16 cellular contexts compared by ENCODE assay signal in the genomic region with DNA sequence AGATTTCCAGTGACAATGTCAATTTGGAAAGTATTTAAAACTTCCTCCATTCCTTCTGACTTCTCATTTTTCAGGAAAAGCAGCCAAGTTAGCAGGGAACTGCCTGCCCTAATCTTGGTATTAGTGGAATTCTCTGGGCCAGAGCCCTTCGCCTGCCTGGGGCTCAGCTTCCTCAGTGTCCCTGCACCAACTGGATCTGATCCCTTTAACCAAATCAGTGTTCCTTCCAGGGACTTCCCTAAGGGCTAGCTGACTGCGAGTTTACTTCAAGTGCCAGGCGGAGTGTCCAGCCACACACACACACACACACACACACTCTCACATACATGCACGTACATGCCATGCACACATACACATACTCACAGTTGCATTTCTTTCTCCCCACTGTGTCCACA. TPM values are rescaled to one million over a fixed set of nuclear protein-coding genes. Genes with fewer than 3 reads are reported as not detected.
DNase-seq lines count a peak whose midpoint lies in the region; ATAC-seq and TF ChIP-seq lines count a peak whose summit lies in the region.
"Had no signal": no experiment of that assay in that cellular context is flagged by ENCODE, and none has a peak within 500 bp of the region (broad histone marks: within the 10 kb centered on the region; RNA-seq: fewer than 3 reads in every experiment).

No MANE protein-coding gene starts in this region.

- no peak for TF ChIP-seq POLR2A in breast epithelium (IDR thresholded peaks at IDR 0.05)

- no peaks in the 10 kb centered on the region for H3K4me1 Mint-ChIP-seq in MCF 10A (ENCODE audit: insufficient read depth, unreplicated experiment)

- peak overlapping the region; percentile 23 for H2AFZ ChIP-seq in osteoblast (ENCODE audit: low read length)

- H3K27ac Mint-ChIP-seq in MCF 10A (ENCODE audit: low read depth, unreplicated experiment): no peak overlapping the region
- H3K27ac Mint-ChIP-seq: activated CD4-positive, alpha-beta memory T cell treated with anti-CD3 and anti-CD28 coated beads, Interleukin-2, amount 10 ng/mL, durations not matched to agents 7 days and 5 days; T-helper 17 cell had no signal

- peak overlapping the region; percentile 60 to 64 for H3K27ac ChIP-seq in breast epithelium
- H3K27ac ChIP-seq in osteoblast (ENCODE audit: low read depth, low read length): no peak overlapping the region
- peak overlapping the region; percentile 3 to 52 for H3K27ac ChIP-seq in aorta (ENCODE audit: low read depth in 1 of 2, low read length in 2 of 2)
- H3K27ac ChIP-seq: A549, foreskin keratinocyte had no signal

- POLR2A ChIA-PET in MCF 10A (lab: Yijun Ruan, JAX): interaction anchor here (2.1 kb wide), 1 partner anchor 19 kb away, joined by 6 read pairs; no protein-coding TSS in a partner anchor

- DNase-seq in breast epithelium (ENCODE audit: low spot score in 2 of 2): no peak
- no peak for DNase-seq in MCF 10A (ENCODE audit: unreplicated experiment)
- no peak for DNase-seq in left ventricle myocardium superior
- DNase-seq in osteoblast (ENCODE audit: insufficient read length, low spot score, missing footprints): no peak
- peak in 1 of 2 donors; percentile 63 for DNase-seq in aorta
- DNase-seq in SIG-M5 (lab: John Stamatoyannopoulos, UW): no peak
- DNase-seq in kidney tubule cell (ENCODE audit: low spot score): no peak
- DNase-seq in ureter (ENCODE audit: low spot score): no peak
- DNase-seq: activated CD4-positive, alpha-beta memory T cell treated with anti-CD3 and anti-CD28 coated beads, Interleukin-2, amount 10 ng/mL, durations not matched to agents 7 days and 5 days; activated gamma-delta T cell; GOT3; NCI-H2227 treated with DMSO at 0.1 percent for 48 hours; T-helper 17 cell had no signal

- no peaks in the 10 kb centered on the region for H3K9me3 Mint-ChIP-seq in MCF 10A (ENCODE audit: unreplicated experiment)
- H3K9me3 Mint-ChIP-seq: activated CD4-positive, alpha-beta memory T cell treated with anti-CD3 and anti-CD28 coated beads, Interleukin-2, amount 10 ng/mL, durations not matched to agents 7 days and 5 days had no signal

- H3K27me3 Mint-ChIP-seq in MCF 10A (ENCODE audit: insufficient read depth, unreplicated experiment): no peaks in the 10 kb centered on the region
- H3K27me3 Mint-ChIP-seq: activated CD4-positive, alpha-beta memory T cell treated with anti-CD3 and anti-CD28 coated beads, Interleukin-2, amount 10 ng/mL, durations not matched to agents 7 days and 5 days; T-helper 17 cell had no signal

- CTCF ChIA-PET in MCF 10A (lab: Yijun Ruan, JAX): no interaction called here

- H3K27me3 ChIP-seq in breast epithelium: no peaks in the 10 kb centered on the region
- H3K27me3 ChIP-seq in osteoblast (ENCODE audit: insufficient read depth, low read length): no peaks in the 10 kb centered on the region
- H3K27me3 ChIP-seq in aorta (ENCODE audit: control insufficient read depth in 1 of 2, insufficient read depth in 2 of 2, low read length in 1 of 2): no peaks in the 10 kb centered on the region
- H3K27me3 ChIP-seq: foreskin keratinocyte had no signal

- TF ChIP-seq CTCF in breast epithelium (IDR thresholded peaks at IDR 0.05) (no peak), MCF 10A (IDR thresholded peaks at IDR 0.05; ENCODE audit: unreplicated experiment) (no peak), osteoblast (IDR thresholded peaks at IDR 0.05; ENCODE audit: extremely low read depth, low read depth, low read length) (no peak)

- H3K36me3 ChIP-seq in breast epithelium (no peaks in the 10 kb centered on the region), osteoblast (ENCODE audit: insufficient read depth, low read length) (no peaks in the 10 kb centered on the region), aorta (ENCODE audit: control insufficient read depth in 1 of 2, insufficient read depth in 2 of 2, low read length in 1 of 2) (no peaks in the 10 kb centered on the region)

- H4K20me1 ChIP-seq in osteoblast (ENCODE audit: insufficient read depth, low read length): no peaks in the 10 kb centered on the region

- H3K9me3 ChIP-seq in breast epithelium (no peaks in the 10 kb centered on the region), osteoblast (ENCODE audit: low read depth, low read length) (no peaks in the 10 kb centered on the region), aorta (ENCODE audit: control insufficient read depth, low read length) (no peaks in the 10 kb centered on the region)

- BruUV-seq in MCF 10A (replicated peaks; lab: Mats Ljungman, UMichigan): no TSS peak

- H3K4me3 ChIP-seq in breast epithelium (no peak overlapping the region), osteoblast (ENCODE audit: insufficient read depth, low read length) (no peak overlapping the region), aorta (ENCODE audit: low read length in 2 of 2) (no peak overlapping the region)
- H3K4me3 ChIP-seq: A549 had no signal

- 3 to 4% methylated on average over 4 of the region's 4 CpGs for WGBS in aorta, 2 donors

- H3K36me3 Mint-ChIP-seq in MCF 10A (ENCODE audit: insufficient read depth, unreplicated experiment): peaks cover under 1% of the 10 kb centered on the region

- no peaks in the 10 kb centered on the region for H3K79me2 ChIP-seq in osteoblast (ENCODE audit: insufficient read depth, low read length)

- H3K4me2 ChIP-seq in osteoblast (ENCODE audit: insufficient read depth, low read length): no peak overlapping the region
- H3K4me2 ChIP-seq: A549 had no signal

- no peak overlapping the region for H3K4me3 Mint-ChIP-seq in MCF 10A (ENCODE audit: unreplicated experiment)
- H3K4me3 Mint-ChIP-seq: activated CD4-positive, alpha-beta memory T cell treated with anti-CD3 and anti-CD28 coated beads, Interleukin-2, amount 10 ng/mL, durations not matched to agents 7 days and 5 days; T-helper 17 cell had no signal

- intact Hi-C loops in breast epithelium (cut with DNase I; ENCODE audit: low total_unique reads) (no loop called here), MCF 10A (cut with micrococcal nuclease) (no loop called here), left ventricle myocardium superior (cut with micrococcal nuclease) (no loop called here), aorta (cut with DNase I) (no loop called here)

- ATAC-seq in left ventricle myocardium superior (peak; percentile 35), aorta (ENCODE audit: low FRiP score) (peak; percentile 58)
- ATAC-seq: A549, foreskin keratinocyte, Panc1, T-helper 17 cell had no signal

- H3K4me1 ChIP-seq in breast epithelium (no peaks in the 10 kb centered on the region), osteoblast (ENCODE audit: insufficient read depth, low read length) (peaks cover 9% of the 10 kb centered on the region), aorta (ENCODE audit: control insufficient read depth in 1 of 2, insufficient read depth in 2 of 2, low read length in 2 of 2) (no peaks in the 10 kb centered on the region)
- H3K4me1 ChIP-seq: foreskin keratinocyte had no signal

RNA-seq across cellular contexts. Expression of a gene that starts 20.0 kb away (rescaled TPM):
- total RNA-seq in breast epithelium (10 to 100 TPM; 25.8 to 33.4 (median 30.0) TPM), MCF 10A (2022) (1.7 and 2.8 TPM in 2 replicates), left ventricle myocardium superior (10.3 TPM), osteoblast (3.6 and 3.8 TPM in 2 replicates), aorta (10 to 100 TPM; 18.8 to 22.4 TPM), ureter (35.4 TPM)
- 10 to 100 TPM; 12.9 to 16.2 TPM for polyA plus RNA-seq in aorta
